ENCODE assay signal across 1 cellular context in genomic region chr11:31874631-31875191, GRCh38.
TF ChIP-seq lines count a peak whose summit lies in the region.

No MANE protein-coding gene starts in this region.

TF ChIP-seq in HEK293, 187 proteins besides CTCF, POLR2A, EP300 and RAD21 (continued from another document and continues in another):
- TF ChIP-seq, protein P1, sequence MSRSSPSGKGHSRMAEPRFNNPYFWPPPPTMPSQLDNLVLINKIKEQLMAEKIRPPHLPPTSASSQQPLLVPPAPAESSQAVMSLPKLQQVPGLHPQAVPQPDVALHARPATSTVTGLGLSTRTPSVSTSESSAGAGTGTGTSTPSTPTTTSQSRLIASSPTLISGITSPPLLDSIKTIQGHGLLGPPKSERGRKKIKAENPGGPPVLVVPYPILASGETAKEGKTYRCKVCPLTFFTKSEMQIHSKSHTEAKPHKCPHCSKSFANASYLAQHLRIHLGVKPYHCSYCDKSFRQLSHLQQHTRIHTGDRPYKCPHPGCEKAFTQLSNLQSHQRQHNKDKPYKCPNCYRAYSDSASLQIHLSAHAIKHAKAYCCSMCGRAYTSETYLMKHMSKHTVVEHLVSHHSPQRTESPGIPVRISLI (tag by site-specific recombination; IDR thresholded peaks at IDR 0.05) = no peak
- TF ChIP-seq ZBTB8A (tag by site-specific recombination; IDR thresholded peaks at IDR 0.05) = no peak
- TF ChIP-seq, protein P2, sequence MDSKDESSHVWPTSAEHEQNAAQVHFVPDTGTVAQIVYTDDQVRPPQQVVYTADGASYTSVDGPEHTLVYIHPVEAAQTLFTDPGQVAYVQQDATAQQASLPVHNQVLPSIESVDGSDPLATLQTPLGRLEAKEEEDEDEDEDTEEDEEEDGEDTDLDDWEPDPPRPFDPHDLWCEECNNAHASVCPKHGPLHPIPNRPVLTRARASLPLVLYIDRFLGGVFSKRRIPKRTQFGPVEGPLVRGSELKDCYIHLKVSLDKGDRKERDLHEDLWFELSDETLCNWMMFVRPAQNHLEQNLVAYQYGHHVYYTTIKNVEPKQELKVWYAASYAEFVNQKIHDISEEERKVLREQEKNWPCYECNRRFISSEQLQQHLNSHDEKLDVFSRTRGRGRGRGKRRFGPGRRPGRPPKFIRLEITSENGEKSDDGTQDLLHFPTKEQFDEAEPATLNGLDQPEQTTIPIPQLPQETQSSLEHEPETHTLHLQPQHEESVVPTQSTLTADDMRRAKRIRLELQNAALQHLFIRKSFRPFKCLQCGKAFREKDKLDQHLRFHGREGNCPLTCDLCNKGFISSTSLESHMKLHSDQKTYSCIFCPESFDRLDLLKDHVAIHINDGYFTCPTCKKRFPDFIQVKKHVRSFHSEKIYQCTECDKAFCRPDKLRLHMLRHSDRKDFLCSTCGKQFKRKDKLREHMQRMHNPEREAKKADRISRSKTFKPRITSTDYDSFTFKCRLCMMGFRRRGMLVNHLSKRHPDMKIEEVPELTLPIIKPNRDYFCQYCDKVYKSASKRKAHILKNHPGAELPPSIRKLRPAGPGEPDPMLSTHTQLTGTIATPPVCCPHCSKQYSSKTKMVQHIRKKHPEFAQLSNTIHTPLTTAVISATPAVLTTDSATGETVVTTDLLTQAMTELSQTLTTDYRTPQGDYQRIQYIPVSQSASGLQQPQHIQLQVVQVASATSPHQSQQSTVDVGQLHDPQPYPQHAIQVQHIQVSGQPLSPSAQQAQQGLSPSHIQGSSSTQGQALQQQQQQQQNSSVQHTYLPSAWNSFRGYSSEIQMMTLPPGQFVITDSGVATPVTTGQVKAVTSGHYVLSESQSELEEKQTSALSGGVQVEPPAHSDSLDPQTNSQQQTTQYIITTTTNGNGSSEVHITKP (tag by site-specific recombination; IDR thresholded peaks at IDR 0.05) = peak; percentile 23; the same call in 1 of the 2 replicates
- TF ChIP-seq ZNF155 (tag by site-specific recombination; IDR thresholded peaks at IDR 0.05) = no peak
- no peak for TF ChIP-seq ZNF530 (tag by site-specific recombination; IDR thresholded peaks at IDR 0.05; ENCODE audit: low read depth)
- TF ChIP-seq ZNF416 (tag by site-specific recombination; IDR thresholded peaks at IDR 0.05) = no peak
- TF ChIP-seq ZFHX2 (tag by site-specific recombination; conservative IDR thresholded peaks at IDR 0.05) = no peak
- no peak for TF ChIP-seq TSHZ1 (tag by site-specific recombination; IDR thresholded peaks at IDR 0.05; ENCODE audit: borderline replicate concordance)
- TF ChIP-seq ZSCAN16 (tag by site-specific recombination; IDR thresholded peaks at IDR 0.05) = no peak
- no peak for TF ChIP-seq ZNF624 (tag by site-specific recombination; IDR thresholded peaks at IDR 0.05)
- TF ChIP-seq ZNF585B (tag by site-specific recombination; IDR thresholded peaks at IDR 0.05) = no peak
- TF ChIP-seq HOXD13 (CRISPR knock-in tag; IDR thresholded peaks at IDR 0.05; ENCODE audit: borderline replicate concordance) = no peak
- TF ChIP-seq ZNF514 (tag by site-specific recombination; IDR thresholded peaks at IDR 0.05) = no peak
- no peak for TF ChIP-seq ZNF544 (tag by site-specific recombination; IDR thresholded peaks at IDR 0.05)
- TF ChIP-seq ZNF670 (tag by site-specific recombination; IDR thresholded peaks at IDR 0.05; ENCODE audit: low read depth) = no peak
- TF ChIP-seq ZNF394 (tag by site-specific recombination; IDR thresholded peaks at IDR 0.05; ENCODE audit: borderline replicate concordance) = peak; percentile 70; the same call in 1 of the 2 replicates
- TF ChIP-seq, protein P3, sequence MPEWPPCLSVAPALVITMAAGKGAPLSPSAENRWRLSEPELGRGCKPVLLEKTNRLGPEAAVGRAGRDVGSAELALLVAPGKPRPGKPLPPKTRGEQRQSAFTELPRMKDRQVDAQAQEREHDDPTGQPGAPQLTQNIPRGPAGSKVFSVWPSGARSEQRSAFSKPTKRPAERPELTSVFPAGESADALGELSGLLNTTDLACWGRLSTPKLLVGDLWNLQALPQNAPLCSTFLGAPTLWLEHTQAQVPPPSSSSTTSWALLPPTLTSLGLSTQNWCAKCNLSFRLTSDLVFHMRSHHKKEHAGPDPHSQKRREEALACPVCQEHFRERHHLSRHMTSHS (tag by site-specific recombination; IDR thresholded peaks at IDR 0.05) = no peak
- TF ChIP-seq ZNF776 (tag by site-specific recombination; IDR thresholded peaks at IDR 0.05; ENCODE audit: borderline replicate concordance) = no peak
- peak; percentile 46; the same call in 1 of the 2 replicates for TF ChIP-seq ZBTB17 (tag by site-specific recombination; IDR thresholded peaks at IDR 0.05)
- TF ChIP-seq ZFP41 (tag by site-specific recombination; IDR thresholded peaks at IDR 0.05; ENCODE audit: borderline replicate concordance) = no peak
- no peak for TF ChIP-seq MEIS1 (CRISPR knock-in tag; IDR thresholded peaks at IDR 0.05; ENCODE audit: borderline replicate concordance)
- 0 out of 2 replicates have a peak, but pooled peaks have one; percentile 8 for TF ChIP-seq SP2 (tag by site-specific recombination; IDR thresholded peaks at IDR 0.05)
- no peak for TF ChIP-seq ZNF274 (IDR thresholded peaks at IDR 0.05; ENCODE audit: low read length)
- TF ChIP-seq ZNF274 (tag by site-specific recombination; IDR thresholded peaks at IDR 0.05; ENCODE audit: borderline replicate concordance) = no peak
- no peak for TF ChIP-seq ZNF175 (tag by site-specific recombination; IDR thresholded peaks at IDR 0.05)
- TF ChIP-seq ZNF654 (tag by site-specific recombination; IDR thresholded peaks at IDR 0.05; ENCODE audit: low read depth) = no peak
- no peak for TF ChIP-seq ZNF571 (tag by site-specific recombination; IDR thresholded peaks at IDR 0.05)
- no peak for TF ChIP-seq ZNF211 (tag by site-specific recombination; IDR thresholded peaks at IDR 0.05; ENCODE audit: low read depth)
- TF ChIP-seq ZNF596 (tag by site-specific recombination; IDR thresholded peaks at IDR 0.05) = no peak
- TF ChIP-seq GLIS2 (tag by site-specific recombination; IDR thresholded peaks at IDR 0.05) = peak; percentile 37; the same call in 1 of the 2 replicates
- peak; percentile 70 for TF ChIP-seq ZNF341 (tag by site-specific recombination; IDR thresholded peaks at IDR 0.05; ENCODE audit: low read depth)
- TF ChIP-seq, protein P4, sequence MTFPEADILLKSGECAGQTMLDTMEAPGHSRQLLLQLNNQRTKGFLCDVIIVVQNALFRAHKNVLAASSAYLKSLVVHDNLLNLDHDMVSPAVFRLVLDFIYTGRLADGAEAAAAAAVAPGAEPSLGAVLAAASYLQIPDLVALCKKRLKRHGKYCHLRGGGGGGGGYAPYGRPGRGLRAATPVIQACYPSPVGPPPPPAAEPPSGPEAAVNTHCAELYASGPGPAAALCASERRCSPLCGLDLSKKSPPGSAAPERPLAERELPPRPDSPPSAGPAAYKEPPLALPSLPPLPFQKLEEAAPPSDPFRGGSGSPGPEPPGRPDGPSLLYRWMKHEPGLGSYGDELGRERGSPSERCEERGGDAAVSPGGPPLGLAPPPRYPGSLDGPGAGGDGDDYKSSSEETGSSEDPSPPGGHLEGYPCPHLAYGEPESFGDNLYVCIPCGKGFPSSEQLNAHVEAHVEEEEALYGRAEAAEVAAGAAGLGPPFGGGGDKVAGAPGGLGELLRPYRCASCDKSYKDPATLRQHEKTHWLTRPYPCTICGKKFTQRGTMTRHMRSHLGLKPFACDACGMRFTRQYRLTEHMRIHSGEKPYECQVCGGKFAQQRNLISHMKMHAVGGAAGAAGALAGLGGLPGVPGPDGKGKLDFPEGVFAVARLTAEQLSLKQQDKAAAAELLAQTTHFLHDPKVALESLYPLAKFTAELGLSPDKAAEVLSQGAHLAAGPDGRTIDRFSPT (tag by site-specific recombination; IDR thresholded peaks at IDR 0.05) = no peak
- no peak for TF ChIP-seq ZNF837 (tag by site-specific recombination; IDR thresholded peaks at IDR 0.05)
- no peak for TF ChIP-seq ZNF146 (tag by site-specific recombination; IDR thresholded peaks at IDR 0.05)
- TF ChIP-seq ZNF76 (tag by site-specific recombination; IDR thresholded peaks at IDR 0.05; ENCODE audit: borderline replicate concordance, low read depth) = no peak
- no peak for TF ChIP-seq KLF9 (tag by site-specific recombination; IDR thresholded peaks at IDR 0.05; ENCODE audit: low read depth)
- no peak for TF ChIP-seq ZBTB1 (tag by site-specific recombination; IDR thresholded peaks at IDR 0.05)
- no peak for TF ChIP-seq ZNF777 (tag by site-specific recombination; IDR thresholded peaks at IDR 0.05; ENCODE audit: borderline replicate concordance)
- 0 out of 2 replicates have a peak, but pooled peaks have one; percentile 27 for TF ChIP-seq ZNF335 (tag by site-specific recombination; conservative IDR thresholded peaks at IDR 0.05)
- no peak for TF ChIP-seq TRIM28 (IDR thresholded peaks at IDR 0.05; ENCODE audit: borderline replicate concordance, low read length)
- no peak for TF ChIP-seq ZNF132 (tag by site-specific recombination; IDR thresholded peaks at IDR 0.05; ENCODE audit: borderline replicate concordance)
- TF ChIP-seq ZSCAN18 (tag by site-specific recombination; IDR thresholded peaks at IDR 0.05) = no peak
- TF ChIP-seq ZNF184 (tag by site-specific recombination; IDR thresholded peaks at IDR 0.05) = no peak
- no peak for TF ChIP-seq ZBTB49 (tag by site-specific recombination; IDR thresholded peaks at IDR 0.05; ENCODE audit: low read depth)
- TF ChIP-seq ZNF138 (tag by site-specific recombination; IDR thresholded peaks at IDR 0.05; ENCODE audit: borderline replicate concordance) = no peak
- TF ChIP-seq ZNF19 (tag by site-specific recombination; IDR thresholded peaks at IDR 0.05; ENCODE audit: low read depth) = no peak
- TF ChIP-seq ZBTB10 (tag by site-specific recombination; IDR thresholded peaks at IDR 0.05) = no peak
- no peak for TF ChIP-seq ZNF174 (tag by site-specific recombination; IDR thresholded peaks at IDR 0.05)
- TF ChIP-seq ZNF266 (tag by site-specific recombination; IDR thresholded peaks at IDR 0.05; ENCODE audit: low read depth) = no peak
